8 cellular contexts compared by ENCODE assay signal in genomic region chr3:4656059-4656458, GRCh38.
A peak's percentile ranks its signal among the peaks of the same experiment; 100 is the strongest.
DNase-seq lines count a peak whose midpoint lies in the region; ATAC-seq and TF ChIP-seq lines count a peak whose summit lies in the region.

No MANE protein-coding gene starts in this region.

- H3K27ac Mint-ChIP-seq in CD14-positive monocyte: no peak overlapping the region

- peaks cover 76 to 81% of the 10 kb centered on the region in 2 donors for H3K36me3 Mint-ChIP-seq in CD14-positive monocyte

- H3K4me1 Mint-ChIP-seq in CD14-positive monocyte: no peaks in the 10 kb centered on the region

- DNase-seq in NCI-H2107 treated with DMSO at 0.1 percent for 48 hours (lab: John Stamatoyannopoulos, UW; ENCODE audit: unreplicated experiment) (peak; percentile 0), NCI-H2107 (lab: John Stamatoyannopoulos, UW) (no peak), NCI-H2227 treated with DMSO at 0.1 percent for 48 hours (lab: John Stamatoyannopoulos, UW) (peak; percentile 50), brain pericyte (ENCODE audit: low read depth, low spot score) (peak; percentile 27), iPS-NIHi7 (ENCODE audit: extremely low spot score) (peak; percentile 85), superior temporal gyrus (ENCODE audit: extremely low spot score) (peak; percentile 83), CD14-positive monocyte (ENCODE audit: low spot score) (no peak)

- peaks cover 0 to 4% (median 0%) of the 10 kb centered on the region in 3 donors for H3K27me3 Mint-ChIP-seq in CD14-positive monocyte (ENCODE audit: low read depth in 3 of 3)

- TF ChIP-seq CTCF in CD14-positive monocyte (IDR thresholded peaks at IDR 0.05): no peak

- no peaks in the 10 kb centered on the region for H3K9me3 Mint-ChIP-seq in CD14-positive monocyte

- no peak for ATAC-seq in GM21423 (IDR thresholded peaks at IDR 0.05; ENCODE audit: unreplicated experiment)

- no peak overlapping the region for H3K4me3 Mint-ChIP-seq in CD14-positive monocyte

- intact Hi-C loops in CD14-positive monocyte (cut with micrococcal nuclease): no loop called here

Comparison
In these comparisons a context has a peak if more than half of its experiments do, and no peak if none do; other contexts are left out.
1. DNase-seq: peak in NCI-H2107 treated with DMSO at 0.1 percent for 48 hours (single experiment), NCI-H2227 treated with DMSO at 0.1 percent for 48 hours (single experiment), brain pericyte (single experiment), iPS-NIHi7 (single experiment) and superior temporal gyrus (single experiment); none in NCI-H2107 (single experiment) and CD14-positive monocyte (single experiment).